8 cellular contexts compared by ENCODE assay signal in genomic region chr2:10331702-10332401, GRCh38. TPM values are rescaled to one million over a fixed set of nuclear protein-coding genes. Genes with fewer than 3 reads are reported as not detected.
DNase-seq lines count a peak whose midpoint lies in the region; ATAC-seq, FAIRE-seq and TF ChIP-seq lines count a peak whose summit lies in the region.

No MANE protein-coding gene starts in this region.

- DNase-seq in GM19239 (ENCODE audit: insufficient read length, low spot score): peak; percentile 48
- DNase-seq in RCC 7860 (ENCODE audit: low spot score): peak; percentile 18
- DNase-seq in H4 (ENCODE audit: low spot score): no peak
- no peak for DNase-seq in RPMI8226
- no peak for DNase-seq in HTR-8/SVneo (ENCODE audit: insufficient read length, low spot score)

- peaks cover 3% of the 10 kb centered on the region for H3K36me3 Mint-ChIP-seq in activated naive CD8-positive, alpha-beta T cell
- H3K36me3 Mint-ChIP-seq in nephron (ENCODE audit: low read depth): peaks cover 7% of the 10 kb centered on the region

- H3K27ac Mint-ChIP-seq in activated naive CD8-positive, alpha-beta T cell: peak overlapping the region; percentile 90
- H3K27ac Mint-ChIP-seq in nephron: peak overlapping the region; percentile 11 to 23 (median 17)

- peak; percentile 77 for FAIRE-seq in GM19239 (lab: Jason Lieb, UNC)
- FAIRE-seq in RCC 7860 (lab: Jason Lieb, UNC): no peak
- no peak for FAIRE-seq in HTR-8/SVneo (lab: Jason Lieb, UNC)

- no peaks in the 10 kb centered on the region for H3K9me3 Mint-ChIP-seq in activated naive CD8-positive, alpha-beta T cell (ENCODE audit: low read depth)
- no peaks in the 10 kb centered on the region for H3K9me3 Mint-ChIP-seq in nephron

- no peak for TF ChIP-seq CTCF in nephron (IDR thresholded peaks at IDR 0.05; ENCODE audit: unreplicated experiment in 3 of 3)

- peak; percentile 73 for ATAC-seq in HG03159 (IDR thresholded peaks at IDR 0.05; ENCODE audit: unreplicated experiment)

- no peaks in the 10 kb centered on the region for H3K27me3 Mint-ChIP-seq in activated naive CD8-positive, alpha-beta T cell
- peaks cover 21% of the 10 kb centered on the region for H3K27me3 Mint-ChIP-seq in nephron (ENCODE audit: low read depth)

- peak overlapping the region; percentile 89 for H3K4me3 Mint-ChIP-seq in activated naive CD8-positive, alpha-beta T cell
- H3K4me3 Mint-ChIP-seq in nephron: no peak overlapping the region

- H3K4me1 Mint-ChIP-seq in activated naive CD8-positive, alpha-beta T cell (ENCODE audit: low read depth): peaks cover 86% of the 10 kb centered on the region
- peaks cover 51% of the 10 kb centered on the region for H3K4me1 Mint-ChIP-seq in nephron

RNA-seq across cellular contexts. Expression of gene HPCAL1, which starts 29.1 kb away (rescaled TPM):
- 40.4 and 50.8 TPM in 2 replicates for total RNA-seq in H4 (2014; rRNA removed; shearing (Covaris generic))

Comparison
In these comparisons a context has a peak if more than half of its experiments do, and no peak if none do; other contexts are left out.
1. DNase-seq: peak in GM19239 (single experiment) and RCC 7860 (single experiment); none in H4 (single experiment), RPMI8226 (single experiment) and HTR-8/SVneo (single experiment).